Comparison of ENCODE assay signal across 1 cellular context in genomic region chr5:69188811-69189161, GRCh38.
TF ChIP-seq lines count a peak whose summit lies in the region.

No MANE protein-coding gene starts in this region.

TF ChIP-seq in GM12878, 131 proteins besides CTCF, POLR2A, EP300 and RAD21:
- TF ChIP-seq RELA (IDR thresholded peaks at IDR 0.05; ENCODE audit: borderline replicate concordance, partially characterized antibody) (no peak), BCLAF1 (IDR thresholded peaks at IDR 0.05) (no peak)
